Comparison of ENCODE assay signal across 8 cellular contexts in genomic region chr13:42991892-42992584, GRCh38. TPM values are rescaled to one million over a fixed set of nuclear protein-coding genes. Genes with fewer than 3 reads are reported as not detected.
A peak's percentile ranks its signal among the peaks of the same experiment; 100 is the strongest.
DNase-seq lines count a peak whose midpoint lies in the region; ATAC-seq lines count a peak whose summit lies in the region.

A gene with protein sequence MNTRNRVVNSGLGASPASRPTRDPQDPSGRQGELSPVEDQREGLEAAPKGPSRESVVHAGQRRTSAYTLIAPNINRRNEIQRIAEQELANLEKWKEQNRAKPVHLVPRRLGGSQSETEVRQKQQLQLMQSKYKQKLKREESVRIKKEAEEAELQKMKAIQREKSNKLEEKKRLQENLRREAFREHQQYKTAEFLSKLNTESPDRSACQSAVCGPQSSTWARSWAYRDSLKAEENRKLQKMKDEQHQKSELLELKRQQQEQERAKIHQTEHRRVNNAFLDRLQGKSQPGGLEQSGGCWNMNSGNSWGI (minus strand): TSS chr13:42992241. CDS start chr13:42992165, 76 bp downstream.

- H3K27me3 Mint-ChIP-seq in effector memory CD8-positive, alpha-beta T cell, result no peaks in the 10 kb centered on the region

- H3K9me3 Mint-ChIP-seq in effector memory CD8-positive, alpha-beta T cell, result no peaks in the 10 kb centered on the region

- peak; percentile 74 for ATAC-seq in GM21737 (IDR thresholded peaks at IDR 0.05; ENCODE audit: unreplicated experiment)
- peak; percentile 84 for ATAC-seq in effector memory CD8-positive, alpha-beta T cell (replicated peaks)

- H3K36me3 Mint-ChIP-seq in effector memory CD8-positive, alpha-beta T cell (ENCODE audit: insufficient read depth), result peaks cover 8% of the 10 kb centered on the region

- H3K4me3 Mint-ChIP-seq in effector memory CD8-positive, alpha-beta T cell, result peak within 1 kb of the TSS; percentile 95 to 96

- peak within 1 kb of the TSS; percentile 99 for H3K27ac Mint-ChIP-seq in effector memory CD8-positive, alpha-beta T cell

- DNase-seq in ELF-1 (ENCODE audit: low read depth, low spot score) (peak; percentile 84), Kasumi-1 (lab: John Stamatoyannopoulos, UW) (peak; percentile 13 to 20), mesenteric fat pad (ENCODE audit: low spot score) (no peak), OCI-M2 (lab: John Stamatoyannopoulos, UW; ENCODE audit: unreplicated experiment) (no peak)
- peak; percentile 21 to 60 for DNase-seq in activated CD8-positive, alpha-beta memory T cell treated with anti-CD3 and anti-CD28 coated beads for 1 hour (ENCODE audit: extremely low read depth in 1 of 2, low read depth in 1 of 2)
- peak; percentile 55 to 77 (median 63) for DNase-seq in effector memory CD8-positive, alpha-beta T cell
- DNase-seq in stimulated activated CD8-positive, alpha-beta memory T cell treated with anti-CD3 and anti-CD28 coated beads, Interleukin-15, amount 100 ng/mL, for 48 hours (ENCODE audit: low read depth in 2 of 2), result peak; percentile 55 to 61

- H3K4me1 Mint-ChIP-seq in effector memory CD8-positive, alpha-beta T cell (ENCODE audit: low read depth in 2 of 2), result peaks cover 20 to 28% of the 10 kb centered on the region in 2 donors

RNA-seq across cellular contexts. Expression of the gene that starts here (rescaled TPM):
- total RNA-seq in mesenteric fat pad, result 18.2 TPM

Comparison
In these comparisons a context has a peak if more than half of its experiments do, and no peak if none do; other contexts are left out.
1. DNase-seq: peak in ELF-1 (single experiment), Kasumi-1 (2 of 2), activated CD8-positive, alpha-beta memory T cell treated with anti-CD3 and anti-CD28 coated beads for 1 hour (2 of 2), effector memory CD8-positive, alpha-beta T cell (3 of 3) and stimulated activated CD8-positive, alpha-beta memory T cell treated with anti-CD3 and anti-CD28 coated beads, Interleukin-15, amount 100 ng/mL, for 48 hours (2 of 2); none in mesenteric fat pad (single experiment) and OCI-M2 (single experiment).